ENCODE assay signal across 7 cellular contexts in the genomic region with DNA sequence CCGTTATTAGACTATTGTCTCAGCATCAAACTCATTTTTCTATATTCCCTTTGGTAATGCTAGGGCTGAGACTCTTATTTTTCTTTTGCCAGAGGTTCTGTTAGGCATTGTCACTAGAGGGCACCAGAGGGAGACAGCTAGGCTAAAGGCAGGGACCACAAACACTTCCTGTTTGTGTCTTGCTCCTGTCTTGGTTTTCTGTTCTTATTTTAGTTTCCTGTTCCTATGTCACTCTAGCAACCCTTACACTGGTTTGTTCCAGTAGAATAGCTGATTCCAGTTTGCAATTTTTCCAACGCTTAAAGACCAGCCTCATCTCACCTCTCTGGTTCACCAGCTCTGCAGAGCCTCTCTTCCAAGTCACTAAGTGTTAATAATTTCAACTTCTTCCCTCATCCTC.
DNase-seq lines count a peak whose midpoint lies in the region; ATAC-seq and TF ChIP-seq lines count a peak whose summit lies in the region.

No MANE protein-coding gene starts in this region.

- peak; percentile 75 for TF ChIP-seq CTCF in GM10266 (IDR thresholded peaks at IDR 0.05; ENCODE audit: control insufficient read depth, insufficient read depth, low read depth, missing control alignments)

- peak; percentile 86 for TF ChIP-seq RAD21 in Ishikawa (IDR thresholded peaks at IDR 0.05; ENCODE audit: low read depth)

- DNase-seq in GM10266 (ENCODE audit: extremely low spot score) (peak; percentile 64), OCI-M2 (lab: John Stamatoyannopoulos, UW; ENCODE audit: unreplicated experiment) (peak; percentile 8), glomerular visceral epithelial cell (ENCODE audit: extremely low spot score) (peak; percentile 63), putamen (ENCODE audit: low spot score) (peak; percentile 37)
- DNase-seq in activated naive CD4-positive, alpha-beta T cell treated with Interleukin-2 at 50 U/mL for 16 hours: peak; percentile 25

- peak; percentile 99 for ATAC-seq in GM21825 (IDR thresholded peaks at IDR 0.05; ENCODE audit: unreplicated experiment)

- TF ChIP-seq EP300 in Ishikawa (IDR thresholded peaks at IDR 0.05; ENCODE audit: borderline replicate concordance): no peak

TF ChIP-seq in Ishikawa, 13 proteins besides CTCF, POLR2A, EP300 and RAD21:
- TF ChIP-seq CREB1 (IDR thresholded peaks at IDR 0.05; ENCODE audit: low read depth) (no peak), CEBPB (IDR thresholded peaks at IDR 0.05) (no peak), FOXM1 (IDR thresholded peaks at IDR 0.05; ENCODE audit: borderline replicate concordance, low read depth) (no peak), YY1 (IDR thresholded peaks at IDR 0.05; ENCODE audit: low read depth) (no peak), TAF1 (IDR thresholded peaks at IDR 0.05; ENCODE audit: low read depth) (no peak), NFIC (IDR thresholded peaks at IDR 0.05) (no peak), ZBTB7A (IDR thresholded peaks at IDR 0.05; ENCODE audit: low read depth) (no peak), TCF12 (IDR thresholded peaks at IDR 0.05; ENCODE audit: low read depth) (no peak), TEAD4 (IDR thresholded peaks at IDR 0.05) (no peak), EGR1 (IDR thresholded peaks at IDR 0.05) (no peak)
- TF ChIP-seq, protein P1, sequence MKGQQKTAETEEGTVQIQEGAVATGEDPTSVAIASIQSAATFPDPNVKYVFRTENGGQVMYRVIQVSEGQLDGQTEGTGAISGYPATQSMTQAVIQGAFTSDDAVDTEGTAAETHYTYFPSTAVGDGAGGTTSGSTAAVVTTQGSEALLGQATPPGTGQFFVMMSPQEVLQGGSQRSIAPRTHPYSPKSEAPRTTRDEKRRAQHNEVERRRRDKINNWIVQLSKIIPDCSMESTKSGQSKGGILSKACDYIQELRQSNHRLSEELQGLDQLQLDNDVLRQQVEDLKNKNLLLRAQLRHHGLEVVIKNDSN (IDR thresholded peaks at IDR 0.05): no peak
- TF ChIP-seq, protein P2, sequence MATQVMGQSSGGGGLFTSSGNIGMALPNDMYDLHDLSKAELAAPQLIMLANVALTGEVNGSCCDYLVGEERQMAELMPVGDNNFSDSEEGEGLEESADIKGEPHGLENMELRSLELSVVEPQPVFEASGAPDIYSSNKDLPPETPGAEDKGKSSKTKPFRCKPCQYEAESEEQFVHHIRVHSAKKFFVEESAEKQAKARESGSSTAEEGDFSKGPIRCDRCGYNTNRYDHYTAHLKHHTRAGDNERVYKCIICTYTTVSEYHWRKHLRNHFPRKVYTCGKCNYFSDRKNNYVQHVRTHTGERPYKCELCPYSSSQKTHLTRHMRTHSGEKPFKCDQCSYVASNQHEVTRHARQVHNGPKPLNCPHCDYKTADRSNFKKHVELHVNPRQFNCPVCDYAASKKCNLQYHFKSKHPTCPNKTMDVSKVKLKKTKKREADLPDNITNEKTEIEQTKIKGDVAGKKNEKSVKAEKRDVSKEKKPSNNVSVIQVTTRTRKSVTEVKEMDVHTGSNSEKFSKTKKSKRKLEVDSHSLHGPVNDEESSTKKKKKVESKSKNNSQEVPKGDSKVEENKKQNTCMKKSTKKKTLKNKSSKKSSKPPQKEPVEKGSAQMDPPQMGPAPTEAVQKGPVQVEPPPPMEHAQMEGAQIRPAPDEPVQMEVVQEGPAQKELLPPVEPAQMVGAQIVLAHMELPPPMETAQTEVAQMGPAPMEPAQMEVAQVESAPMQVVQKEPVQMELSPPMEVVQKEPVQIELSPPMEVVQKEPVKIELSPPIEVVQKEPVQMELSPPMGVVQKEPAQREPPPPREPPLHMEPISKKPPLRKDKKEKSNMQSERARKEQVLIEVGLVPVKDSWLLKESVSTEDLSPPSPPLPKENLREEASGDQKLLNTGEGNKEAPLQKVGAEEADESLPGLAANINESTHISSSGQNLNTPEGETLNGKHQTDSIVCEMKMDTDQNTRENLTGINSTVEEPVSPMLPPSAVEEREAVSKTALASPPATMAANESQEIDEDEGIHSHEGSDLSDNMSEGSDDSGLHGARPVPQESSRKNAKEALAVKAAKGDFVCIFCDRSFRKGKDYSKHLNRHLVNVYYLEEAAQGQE (IDR thresholded peaks at IDR 0.05; ENCODE audit: low read depth): no peak
- TF ChIP-seq, protein P3, sequence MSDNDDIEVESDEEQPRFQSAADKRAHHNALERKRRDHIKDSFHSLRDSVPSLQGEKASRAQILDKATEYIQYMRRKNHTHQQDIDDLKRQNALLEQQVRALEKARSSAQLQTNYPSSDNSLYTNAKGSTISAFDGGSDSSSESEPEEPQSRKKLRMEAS (IDR thresholded peaks at IDR 0.05): no peak

Comparison
In these comparisons a context has a peak if more than half of its experiments do, and no peak if none do; other contexts are left out.
1. Peak in every context shown above with its lines: DNase-seq and ATAC-seq.
2. DNase-seq: peak in every context shown above with its lines; median percentile 64 in GM10266; 63 in glomerular visceral epithelial cell; 37 in putamen; 25 in activated naive CD4-positive, alpha-beta T cell treated with Interleukin-2 at 50 U/mL for 16 hours; 8 in OCI-M2.